1 cellular context compared by ENCODE assay signal in the genomic region with DNA sequence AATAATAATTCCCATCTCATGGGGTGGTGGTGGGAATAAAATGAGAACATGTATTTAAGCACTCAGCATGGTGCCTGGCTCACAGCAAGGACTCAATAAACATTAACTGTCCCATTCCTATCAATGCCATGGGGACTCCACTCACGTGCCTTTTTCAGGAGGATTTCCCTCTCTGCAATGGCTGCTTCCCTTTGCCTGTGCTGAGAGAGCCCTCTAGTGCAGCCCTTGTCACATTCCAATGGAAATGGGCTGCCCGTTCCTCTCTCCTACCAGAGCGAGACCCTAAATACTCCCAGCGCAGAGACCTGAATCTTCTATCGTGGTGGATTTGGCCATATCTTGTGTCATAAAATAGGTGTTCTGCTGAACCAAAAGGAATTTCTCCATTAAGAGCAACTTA.
TF ChIP-seq lines count a peak whose summit lies in the region.

No MANE protein-coding gene starts in this region.

TF ChIP-seq in HCT116, 20 proteins besides CTCF, POLR2A, EP300 and RAD21 (continued from another document):
- TF ChIP-seq SIN3A (IDR thresholded peaks at IDR 0.05; ENCODE audit: low read depth): no peak
- no peak for TF ChIP-seq SP1 (IDR thresholded peaks at IDR 0.05; ENCODE audit: low read depth)
- TF ChIP-seq CEBPB (IDR thresholded peaks at IDR 0.05; ENCODE audit: low read depth): no peak
- no peak for TF ChIP-seq JUND (IDR thresholded peaks at IDR 0.05)
